8 cellular contexts compared by ENCODE assay signal in the genomic region with DNA sequence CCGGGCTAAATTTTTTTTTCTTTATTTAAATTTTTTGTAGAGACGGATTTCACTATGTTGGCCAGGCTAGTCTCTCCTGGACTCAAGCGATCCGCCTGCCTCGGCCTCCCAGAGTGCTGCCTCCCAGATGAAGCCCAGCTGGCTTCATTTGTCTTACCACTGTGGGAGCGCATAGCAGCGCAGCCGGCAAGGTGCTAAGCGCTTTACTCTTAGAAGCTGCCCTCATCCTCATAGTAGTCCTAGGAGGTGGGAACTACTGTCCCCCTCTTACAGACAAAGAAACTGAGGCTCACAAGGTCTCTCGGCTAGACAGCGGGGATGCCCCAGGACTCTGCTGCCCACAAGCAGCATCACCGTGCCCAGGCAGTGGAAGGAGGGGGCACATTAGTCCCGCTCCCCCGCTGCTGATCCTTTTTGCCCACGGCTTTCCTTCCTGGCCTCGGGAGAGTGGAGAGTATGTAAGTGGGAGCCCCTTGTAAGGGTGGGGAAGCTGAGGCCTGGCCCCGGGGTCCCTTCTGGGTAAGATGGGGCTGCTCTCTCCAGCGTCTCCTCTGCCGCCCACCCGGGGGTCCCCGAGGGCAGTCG. TPM values are rescaled to one million over a fixed set of nuclear protein-coding genes. Genes with fewer than 3 reads are reported as not detected.
A peak's percentile ranks its signal among the peaks of the same experiment; 100 is the strongest.
DNase-seq lines count a peak whose midpoint lies in the region; ATAC-seq and TF ChIP-seq lines count a peak whose summit lies in the region.

No MANE protein-coding gene starts in this region.

- H3K36me3 ChIP-seq in vagina = no peaks in the 10 kb centered on the region

- TF ChIP-seq POLR2A in vagina (IDR thresholded peaks at IDR 0.05) = no peak

- no peaks in the 10 kb centered on the region for H3K36me3 Mint-ChIP-seq in activated naive CD4-positive, alpha-beta T cell treated with anti-CD3 and anti-CD28 coated beads, Interleukin-2, amount 10 ng/mL, durations not matched to agents 7 days and 5 days
- H3K36me3 Mint-ChIP-seq in mesothelial cell of epicardium = no peaks in the 10 kb centered on the region

- H3K9me3 Mint-ChIP-seq in activated naive CD4-positive, alpha-beta T cell treated with anti-CD3 and anti-CD28 coated beads, Interleukin-2, amount 10 ng/mL, durations not matched to agents 7 days and 5 days = no peaks in the 10 kb centered on the region
- no peaks in the 10 kb centered on the region for H3K9me3 Mint-ChIP-seq in mesothelial cell of epicardium

- H3K4me1 Mint-ChIP-seq in activated naive CD4-positive, alpha-beta T cell treated with anti-CD3 and anti-CD28 coated beads, Interleukin-2, amount 10 ng/mL, durations not matched to agents 7 days and 5 days = peaks cover 10% of the 10 kb centered on the region
- H3K4me1 Mint-ChIP-seq in mesothelial cell of epicardium = peaks cover 14% of the 10 kb centered on the region

- no peak overlapping the region for H3K27ac ChIP-seq in coronary artery
- H3K27ac ChIP-seq in vagina = peak overlapping the region; percentile 85

- ATAC-seq in HG02938 (IDR thresholded peaks at IDR 0.05; ENCODE audit: unreplicated experiment) (no peak), GM21526 (IDR thresholded peaks at IDR 0.05; ENCODE audit: low FRiP score, unreplicated experiment) (no peak), GM19351 (IDR thresholded peaks at IDR 0.05; ENCODE audit: unreplicated experiment) (no peak)

- H3K4me1 ChIP-seq in vagina = peaks cover 19% of the 10 kb centered on the region

- H3K4me3 ChIP-seq in coronary artery (peak overlapping the region; percentile 78), vagina (peak overlapping the region; percentile 73 to 89)

- H3K9me3 ChIP-seq in vagina = no peaks in the 10 kb centered on the region

- CTCF ChIA-PET in activated naive CD4-positive, alpha-beta T cell treated with anti-CD3 and anti-CD28 coated beads, Interleukin-2, amount 10 ng/mL, durations not matched to agents 7 days and 5 days (lab: Charles Lee) = interaction anchor here (0.8 to 1.2 kb wide), 3 partner anchors 9 to 186 kb away, joined by 3 read pairs; no protein-coding TSS in a partner anchor

- no peak overlapping the region for H3K27ac Mint-ChIP-seq in activated naive CD4-positive, alpha-beta T cell treated with anti-CD3 and anti-CD28 coated beads, Interleukin-2, amount 10 ng/mL, durations not matched to agents 7 days and 5 days
- H3K27ac Mint-ChIP-seq in mesothelial cell of epicardium = peak overlapping the region; percentile 9

- peaks cover 91% of the 10 kb centered on the region for H3K27me3 Mint-ChIP-seq in activated naive CD4-positive, alpha-beta T cell treated with anti-CD3 and anti-CD28 coated beads, Interleukin-2, amount 10 ng/mL, durations not matched to agents 7 days and 5 days
- H3K27me3 Mint-ChIP-seq in mesothelial cell of epicardium (ENCODE audit: low read depth) = no peaks in the 10 kb centered on the region

- no peak for TF ChIP-seq CTCF in coronary artery (IDR thresholded peaks at IDR 0.05)
- TF ChIP-seq CTCF in mesothelial cell of epicardium (IDR thresholded peaks at IDR 0.05; ENCODE audit: unreplicated experiment) = no peak
- TF ChIP-seq CTCF in vagina (IDR thresholded peaks at IDR 0.05) = no peak

- no peaks in the 10 kb centered on the region for H3K27me3 ChIP-seq in vagina

- intact Hi-C loops in vagina (cut with DNase I) = no loop called here

- H3K4me3 Mint-ChIP-seq in activated naive CD4-positive, alpha-beta T cell treated with anti-CD3 and anti-CD28 coated beads, Interleukin-2, amount 10 ng/mL, durations not matched to agents 7 days and 5 days = peak overlapping the region; percentile 52
- H3K4me3 Mint-ChIP-seq in mesothelial cell of epicardium = peak overlapping the region; percentile 72

- DNase-seq in activated naive CD4-positive, alpha-beta T cell treated with anti-CD3 and anti-CD28 coated beads, Interleukin-2, amount 10 ng/mL, durations not matched to agents 7 days and 5 days = no peak
- DNase-seq in activated naive CD4-positive, alpha-beta T cell treated with Interleukin-2 at 50 U/mL for 16 hours = no peak
- no peak for DNase-seq in coronary artery (ENCODE audit: low spot score)
- no peak for DNase-seq in mesothelial cell of epicardium (ENCODE audit: low spot score in 2 of 2, unreplicated experiment in 2 of 2)
- no peak for DNase-seq in vagina (ENCODE audit: extremely low spot score in 2 of 2)

RNA-seq across cellular contexts. Expression of gene TMEM54, which starts 0.7 kb away (rescaled TPM):
- total RNA-seq in mesothelial cell of epicardium (46.5 to 49.0 TPM (median 47.7 TPM) in 3 replicates), vagina (36.1 TPM)

RNA-seq across cellular contexts. Expression of gene HPCA, which starts 14.2 kb away (rescaled TPM):
- total RNA-seq in mesothelial cell of epicardium = 2.3 to 2.9 TPM (median 2.9 TPM) in 3 replicates
- not detected for total RNA-seq in vagina

RNA-seq across cellular contexts. Expression of gene FNDC5, which starts 29.8 kb away (rescaled TPM):
- total RNA-seq in mesothelial cell of epicardium (162 to 165 TPM (median 164 TPM) in 3 replicates), vagina (4.7 TPM)

Comparison
In these comparisons a context has a peak if more than half of its experiments do, and no peak if none do; other contexts are left out.
1. RNA of gene FNDC5, which starts 29.8 kb away (total RNA-seq): 162 to 165 TPM in mesothelial cell of epicardium; 4.7 TPM in vagina (single experiment); every median in the first group is over 10 times any median in the second.